2 cellular contexts compared by ENCODE assay signal in the genomic region with DNA sequence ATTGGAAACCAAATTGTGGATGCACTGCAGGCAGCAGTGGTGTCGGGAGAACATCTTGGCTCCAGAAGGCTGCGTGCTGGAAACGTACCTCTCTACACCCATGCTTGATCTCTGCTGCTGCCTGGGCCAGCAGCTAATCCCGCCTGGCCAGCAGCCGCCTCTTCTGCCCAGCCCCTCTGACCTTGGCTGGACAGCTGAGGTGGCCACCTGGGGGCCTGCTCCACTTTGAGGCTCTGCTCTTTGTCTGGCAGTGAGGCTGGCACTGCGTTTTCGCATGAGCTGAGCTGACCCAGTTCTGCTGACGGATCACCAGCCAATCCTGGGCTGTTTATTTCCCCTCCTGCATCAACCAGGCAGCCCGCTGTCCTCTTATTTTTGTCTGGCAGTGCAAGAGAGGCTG.
TF ChIP-seq lines count a peak whose summit lies in the region.

No MANE protein-coding gene starts in this region.

TF ChIP-seq in SK-N-SH, 30 proteins besides CTCF, POLR2A, EP300 and RAD21 (continued from another document):
- TF ChIP-seq, protein P1, sequence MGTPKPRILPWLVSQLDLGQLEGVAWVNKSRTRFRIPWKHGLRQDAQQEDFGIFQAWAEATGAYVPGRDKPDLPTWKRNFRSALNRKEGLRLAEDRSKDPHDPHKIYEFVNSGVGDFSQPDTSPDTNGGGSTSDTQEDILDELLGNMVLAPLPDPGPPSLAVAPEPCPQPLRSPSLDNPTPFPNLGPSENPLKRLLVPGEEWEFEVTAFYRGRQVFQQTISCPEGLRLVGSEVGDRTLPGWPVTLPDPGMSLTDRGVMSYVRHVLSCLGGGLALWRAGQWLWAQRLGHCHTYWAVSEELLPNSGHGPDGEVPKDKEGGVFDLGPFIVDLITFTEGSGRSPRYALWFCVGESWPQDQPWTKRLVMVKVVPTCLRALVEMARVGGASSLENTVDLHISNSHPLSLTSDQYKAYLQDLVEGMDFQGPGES (IDR thresholded peaks at IDR 0.05; ENCODE audit: low read depth, low read length) = no peak
- TF ChIP-seq FOXM1 (IDR thresholded peaks at IDR 0.05; ENCODE audit: low read depth) = no peak
- TF ChIP-seq, protein P2, sequence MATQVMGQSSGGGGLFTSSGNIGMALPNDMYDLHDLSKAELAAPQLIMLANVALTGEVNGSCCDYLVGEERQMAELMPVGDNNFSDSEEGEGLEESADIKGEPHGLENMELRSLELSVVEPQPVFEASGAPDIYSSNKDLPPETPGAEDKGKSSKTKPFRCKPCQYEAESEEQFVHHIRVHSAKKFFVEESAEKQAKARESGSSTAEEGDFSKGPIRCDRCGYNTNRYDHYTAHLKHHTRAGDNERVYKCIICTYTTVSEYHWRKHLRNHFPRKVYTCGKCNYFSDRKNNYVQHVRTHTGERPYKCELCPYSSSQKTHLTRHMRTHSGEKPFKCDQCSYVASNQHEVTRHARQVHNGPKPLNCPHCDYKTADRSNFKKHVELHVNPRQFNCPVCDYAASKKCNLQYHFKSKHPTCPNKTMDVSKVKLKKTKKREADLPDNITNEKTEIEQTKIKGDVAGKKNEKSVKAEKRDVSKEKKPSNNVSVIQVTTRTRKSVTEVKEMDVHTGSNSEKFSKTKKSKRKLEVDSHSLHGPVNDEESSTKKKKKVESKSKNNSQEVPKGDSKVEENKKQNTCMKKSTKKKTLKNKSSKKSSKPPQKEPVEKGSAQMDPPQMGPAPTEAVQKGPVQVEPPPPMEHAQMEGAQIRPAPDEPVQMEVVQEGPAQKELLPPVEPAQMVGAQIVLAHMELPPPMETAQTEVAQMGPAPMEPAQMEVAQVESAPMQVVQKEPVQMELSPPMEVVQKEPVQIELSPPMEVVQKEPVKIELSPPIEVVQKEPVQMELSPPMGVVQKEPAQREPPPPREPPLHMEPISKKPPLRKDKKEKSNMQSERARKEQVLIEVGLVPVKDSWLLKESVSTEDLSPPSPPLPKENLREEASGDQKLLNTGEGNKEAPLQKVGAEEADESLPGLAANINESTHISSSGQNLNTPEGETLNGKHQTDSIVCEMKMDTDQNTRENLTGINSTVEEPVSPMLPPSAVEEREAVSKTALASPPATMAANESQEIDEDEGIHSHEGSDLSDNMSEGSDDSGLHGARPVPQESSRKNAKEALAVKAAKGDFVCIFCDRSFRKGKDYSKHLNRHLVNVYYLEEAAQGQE (IDR thresholded peaks at IDR 0.05; ENCODE audit: low read depth, low read length) = no peak
TF ChIP-seq in SK-N-SH: peak in this region for 0.

TF ChIP-seq in SK-N-SH treated with all-trans-retinoic acid at 6 μM for 48 hours, 23 proteins besides CTCF, POLR2A, EP300 and RAD21 (continued from another document):
- TF ChIP-seq, protein P3, sequence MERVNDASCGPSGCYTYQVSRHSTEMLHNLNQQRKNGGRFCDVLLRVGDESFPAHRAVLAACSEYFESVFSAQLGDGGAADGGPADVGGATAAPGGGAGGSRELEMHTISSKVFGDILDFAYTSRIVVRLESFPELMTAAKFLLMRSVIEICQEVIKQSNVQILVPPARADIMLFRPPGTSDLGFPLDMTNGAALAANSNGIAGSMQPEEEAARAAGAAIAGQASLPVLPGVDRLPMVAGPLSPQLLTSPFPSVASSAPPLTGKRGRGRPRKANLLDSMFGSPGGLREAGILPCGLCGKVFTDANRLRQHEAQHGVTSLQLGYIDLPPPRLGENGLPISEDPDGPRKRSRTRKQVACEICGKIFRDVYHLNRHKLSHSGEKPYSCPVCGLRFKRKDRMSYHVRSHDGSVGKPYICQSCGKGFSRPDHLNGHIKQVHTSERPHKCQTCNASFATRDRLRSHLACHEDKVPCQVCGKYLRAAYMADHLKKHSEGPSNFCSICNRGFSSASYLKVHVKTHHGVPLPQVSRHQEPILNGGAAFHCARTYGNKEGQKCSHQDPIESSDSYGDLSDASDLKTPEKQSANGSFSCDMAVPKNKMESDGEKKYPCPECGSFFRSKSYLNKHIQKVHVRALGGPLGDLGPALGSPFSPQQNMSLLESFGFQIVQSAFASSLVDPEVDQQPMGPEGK (CRISPR knock-in tag; IDR thresholded peaks at IDR 0.05; ENCODE audit: borderline replicate concordance) = no peak
- TF ChIP-seq BACH2 (CRISPR knock-in tag; IDR thresholded peaks at IDR 0.05; ENCODE audit: borderline replicate concordance) = no peak
- TF ChIP-seq SNAI2 (CRISPR knock-in tag; IDR thresholded peaks at IDR 0.05) = no peak
- TF ChIP-seq TOX (CRISPR knock-in tag; IDR thresholded peaks at IDR 0.05; ENCODE audit: borderline replicate concordance) = no peak
- no peak for TF ChIP-seq OSR1 (CRISPR knock-in tag; IDR thresholded peaks at IDR 0.05)
- no peak for TF ChIP-seq TCF4 (CRISPR knock-in tag; IDR thresholded peaks at IDR 0.05; ENCODE audit: borderline replicate concordance)
- TF ChIP-seq ZFP3 (CRISPR knock-in tag; IDR thresholded peaks at IDR 0.05) = no peak
- no peak for TF ChIP-seq PPARA (CRISPR knock-in tag; IDR thresholded peaks at IDR 0.05; ENCODE audit: borderline replicate concordance)
